Comparison of ENCODE assay signal across 28 cellular contexts in genomic region chr3:101549473-101549872, GRCh38.
"Had no signal": no experiment of that assay in that cellular context is flagged by ENCODE, and none has a peak within 500 bp of the region (broad histone marks: within the 10 kb centered on the region; RNA-seq: fewer than 3 reads in every experiment).

No MANE protein-coding gene starts in this region.

- H3K9me3 ChIP-seq: adrenal gland, body of pancreas, colonic mucosa had no signal

- H3K27me3 ChIP-seq: adrenal gland, body of pancreas, colonic mucosa had no signal

- H3K27ac ChIP-seq: adrenal gland, body of pancreas, colonic mucosa had no signal

- ATAC-seq: activated CD4-positive, alpha-beta T cell treated with anti-CD3 and anti-CD28 coated beads for 36 hours; activated CD8-positive, alpha-beta memory T cell treated with anti-CD3 and anti-CD28 coated beads, Interleukin-2, amount 10 ng/mL, durations not matched to agents 7 days and 5 days; activated CD8-positive, alpha-beta T cell treated with anti-CD3 and anti-CD28 coated beads, Interleukin-2, amount 10 ng/mL, durations not matched to agents 7 days and 5 days; activated naive CD8-positive, alpha-beta T cell treated with anti-CD3 and anti-CD28 coated beads, Interleukin-2, amount 50 U/mL, for 24 hours; body of pancreas; esophagus mucosa had no signal

- DNase-seq: activated CD4-positive, alpha-beta memory T cell treated with anti-CD3 and anti-CD28 coated beads for 36 hours; activated CD4-positive, alpha-beta T cell treated with anti-CD3 and anti-CD28 coated beads for 36 hours; activated CD4-positive, alpha-beta T cell treated with anti-CD3 and anti-CD28 coated beads, Interleukin-2, amount 10 ng/mL, durations not matched to agents 24 days and 14 days; activated CD4-positive, CD25-positive, alpha-beta regulatory T cell; activated CD4-positive, CD25-positive, alpha-beta regulatory T cell treated with anti-CD3 and anti-CD28 coated beads, Interleukin-2, amount 50 U/mL, for 72 hours; activated CD8-positive, alpha-beta memory T cell treated with anti-CD3 and anti-CD28 coated beads, Interleukin-2, amount 10 ng/mL, durations not matched to agents 7 days and 5 days; activated CD8-positive, alpha-beta memory T cell treated with anti-CD3 and anti-CD28 coated beads, Interleukin-2, amount 50 U/mL, for 4 hours; activated CD8-positive, alpha-beta T cell treated with anti-CD3 and anti-CD28 coated beads, Interleukin-2, amount 10 ng/mL, durations not matched to agents 7 days and 5 days; activated effector memory CD4-positive, alpha-beta T cell treated with anti-CD3 and anti-CD28 coated beads, Interleukin-2, amount 50 U/mL, for 16 hours; activated naive CD4-positive, alpha-beta T cell treated with anti-CD3 and anti-CD28 coated beads for 36 hours; activated naive CD8-positive, alpha-beta T cell treated with anti-CD3 and anti-CD28 coated beads for 36 hours; activated naive CD8-positive, alpha-beta T cell treated with anti-CD3 and anti-CD28 coated beads, Interleukin-2, amount 50 U/mL, for 24 hours; activated T-cell treated with anti-CD3 and anti-CD28 coated beads, Interleukin-2, amount 50 U/mL, for 1 hour; activated T-cell treated with anti-CD3 and anti-CD28 coated beads, Interleukin-2, amount 50 U/mL, for 48 hours; adrenal gland; amygdala; aorta; body of pancreas; central memory CD4-positive, alpha-beta T cell; cerebellar nuclear complex; colonic mucosa; effector CD8-positive, alpha-beta T cell; endodermal cell; foreskin fibroblast; SW 1271; T-cell; T1000 had no signal

- H3K36me3 ChIP-seq: adrenal gland, colonic mucosa had no signal

- H3K4me1 ChIP-seq: adrenal gland, body of pancreas, colonic mucosa had no signal

- H3K4me3 ChIP-seq: adrenal gland, body of pancreas, colonic mucosa had no signal
